In the genomic region with DNA sequence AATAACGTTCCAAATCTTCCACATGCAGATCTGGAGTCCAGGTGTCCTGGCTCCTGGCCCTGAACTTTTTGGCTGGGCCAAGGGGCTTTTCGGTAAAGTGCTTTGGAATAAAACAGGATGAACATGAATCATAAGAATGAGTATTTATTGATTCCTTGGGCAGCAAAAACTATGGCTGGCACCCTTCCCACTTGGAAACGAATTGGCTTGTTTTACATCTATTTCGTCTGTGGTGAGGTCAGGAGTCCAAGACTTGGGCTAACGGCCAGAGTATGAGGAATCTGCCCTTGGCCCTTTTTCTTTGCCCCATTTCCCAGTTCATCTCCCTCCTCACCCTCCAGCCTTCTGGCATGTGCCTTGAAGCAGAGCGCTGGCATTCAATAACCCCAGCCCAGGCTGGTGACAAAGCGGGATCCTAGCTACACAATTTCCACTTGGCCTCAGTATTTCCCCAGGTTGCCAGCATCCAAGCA, we compare ENCODE assay signal across 11 cellular contexts. TPM values are rescaled to one million over a fixed set of nuclear protein-coding genes. Genes with fewer than 3 reads are reported as not detected.
DNase-seq lines count a peak whose midpoint lies in the region; ATAC-seq and TF ChIP-seq lines count a peak whose summit lies in the region.
"Had no signal": no experiment of that assay in that cellular context is flagged by ENCODE, and none has a peak within 500 bp of the region (broad histone marks: within the 10 kb centered on the region; RNA-seq: fewer than 3 reads in every experiment).

No MANE protein-coding gene starts in this region.

- no peak for ATAC-seq in upper lobe of left lung (ENCODE audit: low FRiP score in 2 of 2)
- ATAC-seq: lower lobe of right lung had no signal

- H3K4me1 ChIP-seq in muscle layer of duodenum (ENCODE audit: control insufficient read depth in 1 of 2, insufficient read depth in 2 of 2, low read length in 2 of 2) (peaks cover 11 to 21% of the 10 kb centered on the region in 2 donors), upper lobe of left lung (peaks cover 10 to 14% (median 12%) of the 10 kb centered on the region in 4 donors)

- TF ChIP-seq CTCF in upper lobe of left lung (IDR thresholded peaks at IDR 0.05), result no peak

- DNase-seq in AG08396 (ENCODE audit: low spot score) (peak; percentile 58), dermis blood vessel endothelial cell (peak; percentile 92), SK-N-DZ (ENCODE audit: low spot score) (no peak), upper lobe of left lung (no peak), KG1 (lab: John Stamatoyannopoulos, UW) (no peak), NCI-H69 (lab: John Stamatoyannopoulos, UW) (no peak)
- DNase-seq: brain microvascular endothelial cell, lower lobe of right lung, NCI-H2029 had no signal

- WGBS in upper lobe of left lung, 2 donors, result 53 to 55% methylated on average over 7 of the region's 7 CpGs

- TF ChIP-seq EP300 in Ishikawa (IDR thresholded peaks at IDR 0.05; ENCODE audit: borderline replicate concordance) (0 out of 2 replicates have a peak, but pooled peaks have one; percentile 17), upper lobe of left lung (IDR thresholded peaks at IDR 0.05) (no peak)

- H3K36me3 ChIP-seq in muscle layer of duodenum (ENCODE audit: control insufficient read depth in 1 of 2, insufficient read depth in 2 of 2, low read length in 2 of 2) (no peaks in the 10 kb centered on the region), upper lobe of left lung (no peaks in the 10 kb centered on the region)
- H3K36me3 ChIP-seq: lower lobe of right lung had no signal

- H3K9me3 ChIP-seq in muscle layer of duodenum (ENCODE audit: control insufficient read depth in 1 of 2, low read length in 2 of 2) (no peaks in the 10 kb centered on the region), upper lobe of left lung (no peaks in the 10 kb centered on the region)
- H3K9me3 ChIP-seq: lower lobe of right lung had no signal

- H3K4me3 ChIP-seq in muscle layer of duodenum (ENCODE audit: low read depth in 1 of 2, low read length in 2 of 2), result no peak overlapping the region
- no peak overlapping the region for H3K4me3 ChIP-seq in upper lobe of left lung

- TF ChIP-seq RAD21 in Ishikawa (IDR thresholded peaks at IDR 0.05; ENCODE audit: low read depth), result no peak

- H3K27ac ChIP-seq in muscle layer of duodenum (ENCODE audit: low read length), result peak overlapping the region; percentile 79
- H3K27ac ChIP-seq in upper lobe of left lung, result peak overlapping the region in 1 of 4 donors; percentile 98
- H3K27ac ChIP-seq: brain microvascular endothelial cell had no signal

- no peak for TF ChIP-seq POLR2A in upper lobe of left lung (IDR thresholded peaks at IDR 0.05)

- H3K27me3 ChIP-seq in muscle layer of duodenum (ENCODE audit: low read depth, low read length) (no peaks in the 10 kb centered on the region), upper lobe of left lung (no peaks in the 10 kb centered on the region)
- H3K27me3 ChIP-seq: brain microvascular endothelial cell had no signal

TF ChIP-seq in Ishikawa, 13 proteins besides CTCF, POLR2A, EP300 and RAD21:
- TF ChIP-seq NFIC (IDR thresholded peaks at IDR 0.05) (peak; percentile 68; the same call in 1 of the 2 replicates), USF1 (IDR thresholded peaks at IDR 0.05) (no peak)

RNA-seq across cellular contexts. Expression of gene UBTF, which starts 4.1 kb away (rescaled TPM):
- total RNA-seq in dermis blood vessel endothelial cell (59.2 and 68.4 TPM in 2 replicates), upper lobe of left lung (10 to 100 TPM; 41.2 to 94.3 (median 67.6) TPM)
- 52.6 and 55.7 TPM in 2 replicates for polyA plus RNA-seq in SK-N-DZ (2014; cell fraction: cytosol; rRNA removed)
- polyA plus RNA-seq in SK-N-DZ (2014; cell fraction: nucleus; rRNA removed), result 53.9 and 65.9 TPM in 2 replicates

RNA-seq across cellular contexts. Expression of gene ATXN7L3, which starts 23.9 kb away (rescaled TPM):
- total RNA-seq in dermis blood vessel endothelial cell (51.1 and 67.7 TPM in 2 replicates), upper lobe of left lung (10 to 100 TPM; 41.4 to 79.0 (median 46.9) TPM)
- 65.3 and 79.4 TPM in 2 replicates for polyA plus RNA-seq in SK-N-DZ (2014; cell fraction: cytosol; rRNA removed)
- 83.0 and 87.0 TPM in 2 replicates for polyA plus RNA-seq in SK-N-DZ (2014; cell fraction: nucleus; rRNA removed)

RNA-seq across cellular contexts. Expression of gene TMUB2, which starts 36.8 kb away (rescaled TPM):
- total RNA-seq in dermis blood vessel endothelial cell (37.0 and 40.2 TPM in 2 replicates), upper lobe of left lung (10 to 100 TPM; 28.5 to 46.1 (median 34.9) TPM)
- polyA plus RNA-seq in SK-N-DZ (2014; cell fraction: cytosol; rRNA removed), result 29.7 and 31.6 TPM in 2 replicates
- polyA plus RNA-seq in SK-N-DZ (2014; cell fraction: nucleus; rRNA removed), result 48.7 and 55.7 TPM in 2 replicates

RNA-seq across cellular contexts. Expression of gene SLC4A1, which starts 44.3 kb away (rescaled TPM):
- not detected in 2 replicates for total RNA-seq in dermis blood vessel endothelial cell
- 0.03 TPM in 1 of 2 replicates, not detected in the other for polyA plus RNA-seq in SK-N-DZ (2014; cell fraction: cytosol; rRNA removed)
- polyA plus RNA-seq in SK-N-DZ (2014; cell fraction: nucleus; rRNA removed), result not detected in 2 replicates
- total RNA-seq in upper lobe of left lung, result 1 to 10 TPM in 3 of 6 donors, under 1 TPM in 2, not detected in 1; 0.46 to 6.3 (median 1.0) TPM

RNA-seq across cellular contexts. Expression of gene ASB16, which starts 53.1 kb away (rescaled TPM):
- total RNA-seq in dermis blood vessel endothelial cell (0.17 TPM in 1 of 2 replicates, not detected in the other), upper lobe of left lung (under 1 TPM in 1 of 6 donors, not detected in 5; 0.11 TPM)
- polyA plus RNA-seq in SK-N-DZ (2014; cell fraction: cytosol; rRNA removed), result 0.57 TPM in 1 of 2 replicates, not detected in the other
- polyA plus RNA-seq in SK-N-DZ (2014; cell fraction: nucleus; rRNA removed), result 0.16 and 0.39 TPM in 2 replicates
- total RNA-seq: lower lobe of right lung had no signal

Comparison
In these comparisons a context has a peak if more than half of its experiments do, and no peak if none do; other contexts are left out.
1. DNase-seq: peak in AG08396 (single experiment) and dermis blood vessel endothelial cell (single experiment); none in SK-N-DZ (single experiment), upper lobe of left lung (0 of 2), KG1 (single experiment) and NCI-H69 (single experiment).